In genomic region chr20:44448753-44449546, GRCh38 we compare ENCODE assay signal across 11 cellular contexts. TPM values are rescaled to one million over a fixed set of nuclear protein-coding genes. Genes with fewer than 3 reads are reported as not detected.
DNase-seq lines count a peak whose midpoint lies in the region; ATAC-seq and TF ChIP-seq lines count a peak whose summit lies in the region.
"Had no signal": no experiment of that assay in that cellular context is flagged by ENCODE, and none has a peak within 500 bp of the region (broad histone marks: within the 10 kb centered on the region; RNA-seq: fewer than 3 reads in every experiment).

No MANE protein-coding gene starts in this region.

- no peak overlapping the region for H2AFZ ChIP-seq in SU-DHL-6 (ENCODE audit: low read depth, low read length, severe bottlenecking)

- H3K27ac Mint-ChIP-seq in Caco-2 (ENCODE audit: unreplicated experiment) = no peak overlapping the region

- H3K9me3 Mint-ChIP-seq in Caco-2 (ENCODE audit: unreplicated experiment) = no peaks in the 10 kb centered on the region

- H3K79me2 ChIP-seq in SU-DHL-6 (ENCODE audit: insufficient read depth, low read length) = no peaks in the 10 kb centered on the region

- no peak overlapping the region for H3K9ac ChIP-seq in SU-DHL-6 (ENCODE audit: low read length)

- H3F3A ChIP-seq in SU-DHL-6 (ENCODE audit: insufficient read depth) = no peaks in the 10 kb centered on the region

- TF ChIP-seq CTCF in Caco-2 (IDR thresholded peaks at IDR 0.05; ENCODE audit: insufficient read depth in 1 of 2, low read depth in 1 of 2, low read length in 1 of 2, severe bottlenecking in 1 of 2, unreplicated experiment in 1 of 2) (peak; percentile 32 to 64), SU-DHL-6 (IDR thresholded peaks at IDR 0.05; ENCODE audit: insufficient read depth, low read length, poor library complexity, severe bottlenecking) (peak; percentile 31)

- no peak overlapping the region for H3K4me3 Mint-ChIP-seq in Caco-2 (ENCODE audit: unreplicated experiment)

- H3K4me1 Mint-ChIP-seq in Caco-2 (ENCODE audit: low read depth, unreplicated experiment) = peaks cover 16% of the 10 kb centered on the region

- H3K27me3 Mint-ChIP-seq in Caco-2 (ENCODE audit: insufficient read depth, unreplicated experiment) = no peaks in the 10 kb centered on the region

- H3K9me2 ChIP-seq in SU-DHL-6 (replicated peaks; ENCODE audit: insufficient read depth, low read length) = no peaks in the 10 kb centered on the region

- BruUV-seq in Caco-2 (replicated peaks; lab: Mats Ljungman, UMichigan) = no TSS peak

- H3K4me3 ChIP-seq in Caco-2 (ENCODE audit: low read depth, low read length) = no peak overlapping the region
- no peak overlapping the region for H3K4me3 ChIP-seq in SU-DHL-6 (ENCODE audit: insufficient read depth, low read length, poor library complexity, severe bottlenecking)

- H3K27ac ChIP-seq in SU-DHL-6 (ENCODE audit: low read depth, low read length) = no peak overlapping the region

- POLR2A ChIA-PET in Caco-2 (lab: Charles Lee) = no interaction called here

- H3K36me3 Mint-ChIP-seq in Caco-2 (ENCODE audit: insufficient read depth, unreplicated experiment) = no peaks in the 10 kb centered on the region

- H3K27me3 ChIP-seq in Caco-2 (replicated peaks; ENCODE audit: control insufficient read depth, insufficient read depth, low read length) (no peaks in the 10 kb centered on the region), SU-DHL-6 (ENCODE audit: low read length) (no peaks in the 10 kb centered on the region)

- H3K9me3 ChIP-seq in Caco-2 (no peaks in the 10 kb centered on the region), SU-DHL-6 (ENCODE audit: insufficient read depth, low read length) (no peaks in the 10 kb centered on the region)

- no peak overlapping the region for H3K4me2 ChIP-seq in SU-DHL-6 (ENCODE audit: low read depth, low read length, poor library complexity, severe bottlenecking)

- H3K36me3 ChIP-seq in Caco-2 (ENCODE audit: control insufficient read depth, insufficient read depth, low read length) (no peaks in the 10 kb centered on the region), SU-DHL-6 (ENCODE audit: low read length) (no peaks in the 10 kb centered on the region)

- no peaks in the 10 kb centered on the region for H3K4me1 ChIP-seq in Caco-2

- DNase-seq in Caco-2 (peak; percentile 60 to 62), GM19240 (ENCODE audit: insufficient read length, low spot score) (peak; percentile 12), iPS-NIHi7 (ENCODE audit: extremely low spot score) (peak; percentile 86), NCI-H1436 (lab: John Stamatoyannopoulos, UW) (no peak), hypothalamus (lab: John Stamatoyannopoulos, UW) (no peak)
- DNase-seq: activated CD8-positive, alpha-beta memory T cell treated with anti-CD3 and anti-CD28 coated beads, Interleukin-2, amount 50 U/mL, for 48 hours; hippocampal formation; NCI-H1436 treated with DMSO at 0.1 percent for 48 hours had no signal

- no peaks in the 10 kb centered on the region for H4K20me1 ChIP-seq in SU-DHL-6 (ENCODE audit: low read depth, low read length)

- CTCF ChIA-PET in Caco-2 (lab: Charles Lee) = no interaction called here

- ATAC-seq in GM21786 (IDR thresholded peaks at IDR 0.05; ENCODE audit: unreplicated experiment) (no peak), GM18520 (IDR thresholded peaks at IDR 0.05; ENCODE audit: unreplicated experiment) (no peak)

- intact Hi-C loops in Caco-2 (cut with micrococcal nuclease; ENCODE audit: unreplicated experiment) = no loop called here

RNA-seq across cellular contexts. Expression of gene TTPAL, which starts 26.7 kb away (rescaled TPM):
- total RNA-seq in Caco-2 (2022) = 53.9 and 54.6 TPM in 2 replicates

Comparison
In these comparisons a context has a peak if more than half of its experiments do, and no peak if none do; other contexts are left out.
1. DNase-seq: peak in Caco-2 (2 of 2), GM19240 (single experiment) and iPS-NIHi7 (single experiment); none in NCI-H1436 (single experiment) and hypothalamus (0 of 51).